10 cellular contexts compared by ENCODE assay signal in the genomic region with DNA sequence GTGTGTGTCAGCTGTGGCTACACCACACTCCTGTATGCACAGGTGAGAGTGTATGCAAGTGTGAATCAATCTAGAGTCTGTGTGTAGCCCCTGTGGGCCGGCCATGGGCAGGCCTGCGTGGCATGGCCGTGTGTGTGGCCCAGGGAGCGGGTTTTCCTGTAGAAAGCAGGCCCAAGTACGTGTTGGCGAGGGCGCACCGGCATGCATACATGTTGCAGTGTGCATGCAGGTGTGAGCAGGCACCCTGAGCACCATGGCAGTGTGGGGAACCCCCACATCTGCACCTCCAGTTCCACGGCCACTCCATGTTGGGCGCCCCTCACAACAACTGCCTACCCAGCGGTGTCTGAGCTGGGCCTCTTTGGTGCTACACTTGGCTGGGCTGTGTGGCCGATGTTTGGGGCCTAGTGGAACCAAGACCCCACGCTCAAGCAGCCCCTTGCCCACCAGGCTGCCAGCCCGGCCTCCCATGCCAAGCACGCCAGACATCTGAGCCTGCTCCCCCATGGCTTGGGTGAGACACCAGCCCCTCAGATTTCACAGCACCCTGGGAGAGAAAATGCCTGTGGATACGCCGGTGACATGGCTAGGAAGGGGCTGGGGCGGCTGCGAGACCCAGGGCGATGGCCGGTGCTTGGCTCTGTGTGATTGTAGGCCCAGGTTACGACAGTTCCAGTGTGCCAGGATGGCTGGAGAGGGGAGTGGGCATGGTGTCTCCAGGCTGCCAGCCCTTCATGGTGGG. TPM values are rescaled to one million over a fixed set of nuclear protein-coding genes. Genes with fewer than 3 reads are reported as not detected.
DNase-seq lines count a peak whose midpoint lies in the region; ATAC-seq and TF ChIP-seq lines count a peak whose summit lies in the region.
"Had no signal": no experiment of that assay in that cellular context is flagged by ENCODE, and none has a peak within 500 bp of the region (broad histone marks: within the 10 kb centered on the region; RNA-seq: fewer than 3 reads in every experiment).

No MANE protein-coding gene starts in this region.

- 59% methylated on average over 4 of the region's 22 CpGs; no CpG with 5 or more reads in 1 of the 2 donors for WGBS in gastroesophageal sphincter (ENCODE audit: low coverage in 1 of 2), 2 donors
- 88 to 97% (median 95%) methylated on average over 13 to 22 of the region's 22 CpGs; no CpG with 5 or more reads in 1 of the 4 donors for WGBS in adrenal gland, 4 donors

- H3K4me3 Mint-ChIP-seq in GM23338: peak overlapping the region; percentile 33; the same call in 2 of the 3 replicates
- H3K4me3 Mint-ChIP-seq in activated T-helper 1 cell treated with anti-CD3 and anti-CD28 coated beads, Interleukin-12 subunit alpha, Interleukin-12 subunit beta, Interleukin-2, Interleukin-4 antibody, amounts not matched to agents 30 ng/mL and 10 ng/mL and 1 ng/mL, durations not matched to agents 14 hours and 24 hours and 36 hours: peak overlapping the region; percentile 57
- H3K4me3 Mint-ChIP-seq in stimulated activated effector memory CD8-positive, alpha-beta T cell treated with anti-CD3 and anti-CD28 coated beads, Interleukin-12 subunit alpha, Interleukin-12 subunit beta, amount 100 ng/mL, for 72 hours: peak overlapping the region; percentile 34

- peaks cover 8% of the 10 kb centered on the region; the same call in 1 of the 2 replicates for H3F3A ChIP-seq in GM23338 (replicated peaks; ENCODE audit: low read depth)

- intact Hi-C loops in activated T-helper 1 cell treated with anti-CD3 and anti-CD28 coated beads, Interleukin-12 subunit alpha, Interleukin-12 subunit beta, Interleukin-2, Interleukin-4 antibody, amounts not matched to agents 30 ng/mL and 10 ng/mL and 1 ng/mL, durations not matched to agents 14 hours and 24 hours and 36 hours (cut with micrococcal nuclease): no loop called here
- intact Hi-C loops in adrenal gland (cut with DNase I): loop anchor here in 1 of 2 donors (2.0 kb wide), 1 partner anchor 13 kb away; no protein-coding TSS in a partner anchor

- H3K9me3 Mint-ChIP-seq in GM23338: peaks cover 5% of the 10 kb centered on the region; the same call in 1 of the 3 replicates
- no peaks in the 10 kb centered on the region for H3K9me3 Mint-ChIP-seq in activated T-helper 1 cell treated with anti-CD3 and anti-CD28 coated beads, Interleukin-12 subunit alpha, Interleukin-12 subunit beta, Interleukin-2, Interleukin-4 antibody, amounts not matched to agents 30 ng/mL and 10 ng/mL and 1 ng/mL, durations not matched to agents 14 hours and 24 hours and 36 hours
- H3K9me3 Mint-ChIP-seq in stimulated activated effector memory CD8-positive, alpha-beta T cell treated with anti-CD3 and anti-CD28 coated beads, Interleukin-12 subunit alpha, Interleukin-12 subunit beta, amount 100 ng/mL, for 72 hours: no peaks in the 10 kb centered on the region

- no peak overlapping the region for H3K27ac Mint-ChIP-seq in GM23338
- H3K27ac Mint-ChIP-seq in activated T-helper 1 cell treated with anti-CD3 and anti-CD28 coated beads, Interleukin-12 subunit alpha, Interleukin-12 subunit beta, Interleukin-2, Interleukin-4 antibody, amounts not matched to agents 30 ng/mL and 10 ng/mL and 1 ng/mL, durations not matched to agents 14 hours and 24 hours and 36 hours: no peak overlapping the region
- H3K27ac Mint-ChIP-seq in stimulated activated effector memory CD8-positive, alpha-beta T cell treated with anti-CD3 and anti-CD28 coated beads, Interleukin-12 subunit alpha, Interleukin-12 subunit beta, amount 100 ng/mL, for 72 hours: no peak overlapping the region

- no peaks in the 10 kb centered on the region for H3K9me2 ChIP-seq in GM23338 (ENCODE audit: insufficient read depth)

- H3K4me1 Mint-ChIP-seq in GM23338: peaks cover 5% of the 10 kb centered on the region
- peaks cover 7% of the 10 kb centered on the region for H3K4me1 Mint-ChIP-seq in activated T-helper 1 cell treated with anti-CD3 and anti-CD28 coated beads, Interleukin-12 subunit alpha, Interleukin-12 subunit beta, Interleukin-2, Interleukin-4 antibody, amounts not matched to agents 30 ng/mL and 10 ng/mL and 1 ng/mL, durations not matched to agents 14 hours and 24 hours and 36 hours (ENCODE audit: low read depth)
- peaks cover 13% of the 10 kb centered on the region for H3K4me1 Mint-ChIP-seq in stimulated activated effector memory CD8-positive, alpha-beta T cell treated with anti-CD3 and anti-CD28 coated beads, Interleukin-12 subunit alpha, Interleukin-12 subunit beta, amount 100 ng/mL, for 72 hours

- TF ChIP-seq POLR2A in gastroesophageal sphincter (IDR thresholded peaks at IDR 0.05): no peak
- no peak for TF ChIP-seq POLR2A in adrenal gland (IDR thresholded peaks at IDR 0.05)

- H3K36me3 ChIP-seq in GM23338 (ENCODE audit: insufficient read depth): no peaks in the 10 kb centered on the region
- peaks cover 0 to 5% of the 10 kb centered on the region in 2 donors for H3K36me3 ChIP-seq in gastroesophageal sphincter
- no peaks in the 10 kb centered on the region for H3K36me3 ChIP-seq in adrenal gland (replicated peaks in 1 of 2)

- H3K4me1 ChIP-seq in GM23338 (ENCODE audit: insufficient read depth): no peaks in the 10 kb centered on the region
- H3K4me1 ChIP-seq in gastroesophageal sphincter: peaks cover 0 to 68% (median 45%) of the 10 kb centered on the region in 3 donors
- peaks cover 8 to 9% of the 10 kb centered on the region in 2 donors for H3K4me1 ChIP-seq in adrenal gland (replicated peaks in 1 of 2)

- no peak overlapping the region for H2AFZ ChIP-seq in GM23338

- H3K9me3 ChIP-seq in gastroesophageal sphincter: no peaks in the 10 kb centered on the region
- no peaks in the 10 kb centered on the region for H3K9me3 ChIP-seq in adrenal gland (replicated peaks in 1 of 3)

- H3K27me3 ChIP-seq in GM23338 (ENCODE audit: insufficient read depth): peaks cover 83% of the 10 kb centered on the region
- H3K27me3 ChIP-seq in gastroesophageal sphincter: no peaks in the 10 kb centered on the region
- no peaks in the 10 kb centered on the region for H3K27me3 ChIP-seq in adrenal gland

- H4K20me1 ChIP-seq in GM23338 (replicated peaks; ENCODE audit: insufficient read depth): no peaks in the 10 kb centered on the region; the same call in 1 of the 2 replicates

- H3K79me2 ChIP-seq in GM23338 (replicated peaks; ENCODE audit: insufficient read depth): no peaks in the 10 kb centered on the region

- no peak overlapping the region for H3K4me2 ChIP-seq in GM23338

- ATAC-seq in GM23338 (no peak), gastroesophageal sphincter (no peak), HG03460 (IDR thresholded peaks at IDR 0.05; ENCODE audit: unreplicated experiment) (no peak), GM18907 (IDR thresholded peaks at IDR 0.05; ENCODE audit: unreplicated experiment) (no peak)
- ATAC-seq in stimulated activated effector memory CD8-positive, alpha-beta T cell treated with anti-CD3 and anti-CD28 coated beads, Interleukin-12 subunit alpha, Interleukin-12 subunit beta, amount 100 ng/mL, for 72 hours: no peak

- DNase-seq in GM23338 (ENCODE audit: low spot score): no peak
- no peak for DNase-seq in activated T-helper 1 cell treated with anti-CD3 and anti-CD28 coated beads, Interleukin-12 subunit alpha, Interleukin-12 subunit beta, Interleukin-2, Interleukin-4 antibody, amounts not matched to agents 30 ng/mL and 10 ng/mL and 1 ng/mL, durations not matched to agents 14 hours and 24 hours and 36 hours (ENCODE audit: low spot score)
- DNase-seq in stimulated activated effector memory CD8-positive, alpha-beta T cell treated with anti-CD3 and anti-CD28 coated beads, Interleukin-12 subunit alpha, Interleukin-12 subunit beta, amount 100 ng/mL, for 72 hours (ENCODE audit: low spot score in 2 of 2): no peak
- DNase-seq in Kasumi-1 (lab: John Stamatoyannopoulos, UW): no peak
- no peak for DNase-seq in adrenal gland
- DNase-seq: NCI-H1105, SIG-M5 had no signal

- TF ChIP-seq CTCF in GM23338 (conservative IDR thresholded peaks at IDR 0.05; ENCODE audit: low read depth in 2 of 2) (no peak), gastroesophageal sphincter (IDR thresholded peaks at IDR 0.05) (no peak), adrenal gland (IDR thresholded peaks at IDR 0.05) (no peak)

- H3K36me3 Mint-ChIP-seq in GM23338 (ENCODE audit: low read depth): peaks cover 4% of the 10 kb centered on the region; the same call in 2 of the 3 replicates
- peaks cover 4% of the 10 kb centered on the region for H3K36me3 Mint-ChIP-seq in activated T-helper 1 cell treated with anti-CD3 and anti-CD28 coated beads, Interleukin-12 subunit alpha, Interleukin-12 subunit beta, Interleukin-2, Interleukin-4 antibody, amounts not matched to agents 30 ng/mL and 10 ng/mL and 1 ng/mL, durations not matched to agents 14 hours and 24 hours and 36 hours (ENCODE audit: low read depth)
- H3K36me3 Mint-ChIP-seq in stimulated activated effector memory CD8-positive, alpha-beta T cell treated with anti-CD3 and anti-CD28 coated beads, Interleukin-12 subunit alpha, Interleukin-12 subunit beta, amount 100 ng/mL, for 72 hours: no peaks in the 10 kb centered on the region

- H3K4me3 ChIP-seq in GM23338 (no peak overlapping the region), gastroesophageal sphincter (peak overlapping the region; percentile 50 to 91), adrenal gland (peak overlapping the region in 1 of 4 donors; percentile 65)

- no peak overlapping the region for H3K27ac ChIP-seq in GM23338 (ENCODE audit: low read depth)
- peak overlapping the region; percentile 49 to 98 (median 94) for H3K27ac ChIP-seq in gastroesophageal sphincter
- H3K27ac ChIP-seq in adrenal gland: peak overlapping the region in 1 of 5 donors; percentile 92

- TF ChIP-seq EP300 in gastroesophageal sphincter (IDR thresholded peaks at IDR 0.05): no peak

- peaks cover 79% of the 10 kb centered on the region for H3K27me3 Mint-ChIP-seq in GM23338 (ENCODE audit: insufficient read depth, low read depth, poor library complexity)
- peaks cover 28% of the 10 kb centered on the region for H3K27me3 Mint-ChIP-seq in activated T-helper 1 cell treated with anti-CD3 and anti-CD28 coated beads, Interleukin-12 subunit alpha, Interleukin-12 subunit beta, Interleukin-2, Interleukin-4 antibody, amounts not matched to agents 30 ng/mL and 10 ng/mL and 1 ng/mL, durations not matched to agents 14 hours and 24 hours and 36 hours (ENCODE audit: insufficient read depth)

RNA-seq across cellular contexts. Expression of a gene that starts 2.1 kb away (rescaled TPM):
- 0.14 and 1.2 TPM in 2 replicates for total RNA-seq in GM23338 (2014; rRNA removed; shearing (Covaris generic))
- polyA plus RNA-seq in GM23338 (2016; fragmentation: Nextera tagmentation; extraction: Ambion mirVana) (0.06 and 0.31 TPM in 2 replicates), adrenal gland (10 to 100 TPM in 1 of 3 donors, 1 to 10 TPM in 2; 4.9 to 18.0 (median 9.4) TPM)
- 4.5 and 8.0 TPM in 2 replicates for total RNA-seq in activated T-helper 1 cell treated with anti-CD3 and anti-CD28 coated beads, Interleukin-12 subunit alpha, Interleukin-12 subunit beta, Interleukin-2, Interleukin-4 antibody, amounts not matched to agents 30 ng/mL and 10 ng/mL and 1 ng/mL, durations not matched to agents 14 hours and 24 hours and 36 hours
- total RNA-seq in gastroesophageal sphincter (100 to 1,000 TPM in 1 of 4 donors, 10 to 100 TPM in 3; 44.7 to 145 (median 72.4) TPM), adrenal gland (10 to 100 TPM; 25.6 to 72.8 (median 36.5) TPM)

RNA-seq across cellular contexts. Expression of a gene that starts 28.0 kb away (rescaled TPM):
- 0.28 TPM in 1 of 2 replicates, not detected in the other for total RNA-seq in GM23338 (2014; rRNA removed; shearing (Covaris generic))
- 0.10 and 0.18 TPM in 2 replicates for polyA plus RNA-seq in GM23338 (2016; fragmentation: Nextera tagmentation; extraction: Ambion mirVana)
- 0.10 TPM in 2 replicates for total RNA-seq in activated T-helper 1 cell treated with anti-CD3 and anti-CD28 coated beads, Interleukin-12 subunit alpha, Interleukin-12 subunit beta, Interleukin-2, Interleukin-4 antibody, amounts not matched to agents 30 ng/mL and 10 ng/mL and 1 ng/mL, durations not matched to agents 14 hours and 24 hours and 36 hours
- under 1 TPM in 1 of 4 donors, not detected in 3; 0.35 TPM for total RNA-seq in gastroesophageal sphincter
- total RNA-seq in adrenal gland: 1 to 10 TPM in 5 of 8 donors, under 1 TPM in 3; 0.35 to 2.3 (median 1.3) TPM
- under 1 TPM; 0.27 to 0.34 (median 0.32) TPM for polyA plus RNA-seq in adrenal gland

RNA-seq across cellular contexts. Expression of a gene that starts 40.4 kb away (rescaled TPM):
- total RNA-seq in GM23338 (2014; rRNA removed; shearing (Covaris generic)): 46.5 and 63.9 TPM in 2 replicates
- polyA plus RNA-seq in GM23338 (2016; fragmentation: Nextera tagmentation; extraction: Ambion mirVana): 255 and 290 TPM in 2 replicates
- 32.1 and 33.2 TPM in 2 replicates for total RNA-seq in activated T-helper 1 cell treated with anti-CD3 and anti-CD28 coated beads, Interleukin-12 subunit alpha, Interleukin-12 subunit beta, Interleukin-2, Interleukin-4 antibody, amounts not matched to agents 30 ng/mL and 10 ng/mL and 1 ng/mL, durations not matched to agents 14 hours and 24 hours and 36 hours
- 10 to 100 TPM; 32.2 to 43.6 (median 36.9) TPM for total RNA-seq in gastroesophageal sphincter
- total RNA-seq in adrenal gland: 100 to 1,000 TPM in 1 of 8 donors, 10 to 100 TPM in 7; 26.1 to 101 (median 41.2) TPM
- polyA plus RNA-seq in adrenal gland: 100 to 1,000 TPM in 2 of 3 donors, 10 to 100 TPM in 1; 16.5 to 213 (median 183) TPM

RNA-seq across cellular contexts. Expression of a gene that starts 51.7 kb away (rescaled TPM):
- 67.0 and 69.7 TPM in 2 replicates for total RNA-seq in GM23338 (2014; rRNA removed; shearing (Covaris generic))
- polyA plus RNA-seq in GM23338 (2016; fragmentation: Nextera tagmentation; extraction: Ambion mirVana) (121 and 127 TPM in 2 replicates), adrenal gland (100 to 1,000 TPM; 112 to 240 (median 206) TPM)
- 197 and 202 TPM in 2 replicates for total RNA-seq in activated T-helper 1 cell treated with anti-CD3 and anti-CD28 coated beads, Interleukin-12 subunit alpha, Interleukin-12 subunit beta, Interleukin-2, Interleukin-4 antibody, amounts not matched to agents 30 ng/mL and 10 ng/mL and 1 ng/mL, durations not matched to agents 14 hours and 24 hours and 36 hours
- total RNA-seq in gastroesophageal sphincter (100 to 1,000 TPM; 133 to 219 (median 158) TPM), adrenal gland (100 to 1,000 TPM in 5 of 8 donors, 10 to 100 TPM in 3; 66.5 to 146 (median 108) TPM)

RNA-seq across cellular contexts. Expression of a gene that starts 59.0 kb away (rescaled TPM):
- total RNA-seq in GM23338 (2014; rRNA removed; shearing (Covaris generic)): 724 and 760 TPM in 2 replicates
- 1,131 and 1,182 TPM in 2 replicates for polyA plus RNA-seq in GM23338 (2016; fragmentation: Nextera tagmentation; extraction: Ambion mirVana)
- total RNA-seq in activated T-helper 1 cell treated with anti-CD3 and anti-CD28 coated beads, Interleukin-12 subunit alpha, Interleukin-12 subunit beta, Interleukin-2, Interleukin-4 antibody, amounts not matched to agents 30 ng/mL and 10 ng/mL and 1 ng/mL, durations not matched to agents 14 hours and 24 hours and 36 hours: 913 and 933 TPM in 2 replicates
- total RNA-seq in gastroesophageal sphincter: 100 to 1,000 TPM; 218 to 410 (median 280) TPM
- 1,000 to 10,000 TPM in 2 of 8 donors, 100 to 1,000 TPM in 6; 271 to 1,489 (median 613) TPM for total RNA-seq in adrenal gland
- polyA plus RNA-seq in adrenal gland: 1,000 to 10,000 TPM in 1 of 3 donors, 100 to 1,000 TPM in 2; 224 to 1,230 (median 336) TPM
